18 cellular contexts compared by ENCODE assay signal in the genomic region with DNA sequence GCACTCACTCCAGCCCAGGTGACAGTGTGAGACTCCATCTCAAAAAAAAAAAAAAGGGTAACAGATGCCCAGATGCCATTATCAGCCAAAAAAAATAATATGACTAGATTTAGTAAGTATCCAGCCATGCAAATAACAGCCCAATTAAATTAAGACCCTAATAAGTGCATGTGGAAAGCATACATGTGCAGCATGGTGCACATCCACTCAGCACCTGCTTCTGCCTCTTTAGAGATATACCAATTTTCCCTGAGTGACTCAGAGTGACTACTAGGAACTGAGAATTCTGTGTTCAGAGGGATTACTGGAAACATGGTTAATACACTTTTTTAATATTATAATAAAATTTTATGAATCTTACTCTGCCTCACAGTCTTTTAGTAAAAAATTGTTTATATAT. TPM values are rescaled to one million over a fixed set of nuclear protein-coding genes. Genes with fewer than 3 reads are reported as not detected.
A peak's percentile ranks its signal among the peaks of the same experiment; 100 is the strongest.
DNase-seq lines count a peak whose midpoint lies in the region; TF ChIP-seq lines count a peak whose summit lies in the region.
"Had no signal": no experiment of that assay in that cellular context is flagged by ENCODE, and none has a peak within 500 bp of the region (broad histone marks: within the 10 kb centered on the region; RNA-seq: fewer than 3 reads in every experiment).

No MANE protein-coding gene starts in this region.

- POLR2A ChIA-PET in SK-N-SH (lab: Yijun Ruan, JAX) = no interaction called here
- POLR2A ChIA-PET in PC-9 (lab: Charles Lee; ENCODE audit: unreplicated experiment) = no interaction called here

- CTCF ChIA-PET in SK-N-SH (lab: Yijun Ruan, JAX) (no interaction called here), PC-9 (lab: Charles Lee) (no interaction called here)

- H3K36me3 ChIP-seq in SK-N-SH (replicated peaks in 1 of 2; ENCODE audit: control insufficient read depth in 1 of 2, insufficient read depth in 2 of 2, low read length in 1 of 2) (no peaks in the 10 kb centered on the region), PC-9 (ENCODE audit: low read depth) (no peaks in the 10 kb centered on the region)
- H3K36me3 ChIP-seq: BE2C, HAP-1 had no signal

- H3K4me1 ChIP-seq in SK-N-SH (ENCODE audit: control insufficient read depth in 1 of 2, insufficient read depth in 2 of 2, low read depth in 1 of 2, low read length in 1 of 2) (no peaks in the 10 kb centered on the region), PC-9 (replicated peaks; ENCODE audit: insufficient read depth) (no peaks in the 10 kb centered on the region)
- H3K4me1 ChIP-seq: BE2C, HAP-1 had no signal

- no peak overlapping the region for H3K9ac ChIP-seq in SK-N-SH

- no peaks in the 10 kb centered on the region for H3K79me2 ChIP-seq in SK-N-SH (ENCODE audit: insufficient read depth)
- H3K79me2 ChIP-seq in PC-9 (ENCODE audit: low read depth) = no peaks in the 10 kb centered on the region

- H2AFZ ChIP-seq in SK-N-SH (ENCODE audit: low read depth) (no peak overlapping the region), PC-9 (no peak overlapping the region)

- H3K9me3 ChIP-seq in SK-N-SH (no peaks in the 10 kb centered on the region), PC-9 (ENCODE audit: insufficient read depth, low read depth) (peaks cover 3% of the 10 kb centered on the region)
- H3K9me3 ChIP-seq: BE2C, HAP-1 had no signal

- H3K4me3 ChIP-seq in SK-N-SH (ENCODE audit: low read depth in 2 of 2, low read length in 1 of 2) (no peak overlapping the region), epithelial cell of esophagus (ENCODE audit: low read length) (no peak overlapping the region), PC-9 (no peak overlapping the region)
- H3K4me3 ChIP-seq: GM12878, HAP-1 had no signal

- TF ChIP-seq RAD21 in SK-N-SH (IDR thresholded peaks at IDR 0.05; ENCODE audit: low read length) = no peak

- H3F3A ChIP-seq in SK-N-SH (replicated peaks; ENCODE audit: insufficient read depth) = no peaks in the 10 kb centered on the region
- H3F3A ChIP-seq in PC-9 (ENCODE audit: insufficient read depth, low read depth) = no peaks in the 10 kb centered on the region

- BruUV-seq in PC-9 (replicated peaks; lab: Mats Ljungman, UMichigan) = no TSS peak

- H3K9me2 ChIP-seq in SK-N-SH (no peaks in the 10 kb centered on the region), PC-9 (ENCODE audit: insufficient read depth) (no peaks in the 10 kb centered on the region)

- H3K4me2 ChIP-seq in SK-N-SH (no peak overlapping the region), PC-9 (no peak overlapping the region)

- H3K27ac ChIP-seq in SK-N-SH (ENCODE audit: low read depth in 2 of 2, low read length in 1 of 2) = no peak overlapping the region
- no peak overlapping the region for H3K27ac ChIP-seq in PC-9

- H3K27me3 ChIP-seq in SK-N-SH (ENCODE audit: insufficient read depth) (no peaks in the 10 kb centered on the region), PC-9 (ENCODE audit: insufficient read depth, low read depth) (no peaks in the 10 kb centered on the region)
- H3K27me3 ChIP-seq: BE2C had no signal

- intact Hi-C loops in PC-9 (cut with micrococcal nuclease; ENCODE audit: unreplicated experiment) = no loop called here

- peak in 1 of 2 experiments; percentile 32; a peak in 1 of 4 replicates for TF ChIP-seq EP300 in SK-N-SH (IDR thresholded peaks at IDR 0.05; ENCODE audit: borderline replicate concordance in 1 of 2, low read depth in 1 of 2, low read length in 1 of 2)

- H4K20me1 ChIP-seq in SK-N-SH (ENCODE audit: insufficient read depth) = no peaks in the 10 kb centered on the region
- H4K20me1 ChIP-seq in PC-9 (ENCODE audit: insufficient read depth) = no peaks in the 10 kb centered on the region

- TF ChIP-seq CTCF in SK-N-SH (IDR thresholded peaks at IDR 0.05) (no peak), epithelial cell of esophagus (IDR thresholded peaks at IDR 0.05; ENCODE audit: insufficient read depth, low read depth, low read length, missing control alignments) (no peak), PC-9 (conservative IDR thresholded peaks at IDR 0.05) (no peak)

- peak; percentile 17 for DNase-seq in ELR (ENCODE audit: low read depth)
- DNase-seq in LHCN-M2 (ENCODE audit: low read depth) = peak; percentile 14
- peak; percentile 36 for DNase-seq in SK-N-SH
- DNase-seq in epithelial cell of esophagus (ENCODE audit: low read depth) = peak; percentile 38
- DNase-seq in HCEC 1CT = no peak
- no peak for DNase-seq in PC-9
- no peak for DNase-seq in NCI-H1436 (lab: John Stamatoyannopoulos, UW)
- DNase-seq: ACHN; BE2C; C1 segment of cervical spinal cord; CD4-positive, CD25-positive, alpha-beta regulatory T cell; CD8-positive, alpha-beta memory T cell; COR-L47; DMS 273 treated with DMSO at 0.1 percent for 48 hours; DMS79; KG1 had no signal

TF ChIP-seq in SK-N-SH, 30 proteins besides CTCF, POLR2A, EP300 and RAD21:
- TF ChIP-seq MXI1 (IDR thresholded peaks at IDR 0.05; ENCODE audit: low read depth, low read length) (no peak; the same call in 1 of the 2 replicates), MEF2A (IDR thresholded peaks at IDR 0.05; ENCODE audit: borderline replicate concordance, low read depth) (no peak), RCOR1 (IDR thresholded peaks at IDR 0.05; ENCODE audit: low read length) (no peak; the same call in 1 of the 2 replicates), TCF12 (IDR thresholded peaks at IDR 0.05) (no peak), TAF1 (IDR thresholded peaks at IDR 0.05; ENCODE audit: borderline replicate concordance, low read depth, low read length) (no peak), FOSL2 (IDR thresholded peaks at IDR 0.05; ENCODE audit: borderline replicate concordance, low read depth) (no peak), JUND (IDR thresholded peaks at IDR 0.05) (no peak), TEAD4 (IDR thresholded peaks at IDR 0.05; ENCODE audit: borderline replicate concordance, insufficient read depth) (no peak), YY1 (IDR thresholded peaks at IDR 0.05; ENCODE audit: low read depth) (no peak), RFX5 (IDR thresholded peaks at IDR 0.05; ENCODE audit: low read length) (no peak)
- TF ChIP-seq, protein P1, sequence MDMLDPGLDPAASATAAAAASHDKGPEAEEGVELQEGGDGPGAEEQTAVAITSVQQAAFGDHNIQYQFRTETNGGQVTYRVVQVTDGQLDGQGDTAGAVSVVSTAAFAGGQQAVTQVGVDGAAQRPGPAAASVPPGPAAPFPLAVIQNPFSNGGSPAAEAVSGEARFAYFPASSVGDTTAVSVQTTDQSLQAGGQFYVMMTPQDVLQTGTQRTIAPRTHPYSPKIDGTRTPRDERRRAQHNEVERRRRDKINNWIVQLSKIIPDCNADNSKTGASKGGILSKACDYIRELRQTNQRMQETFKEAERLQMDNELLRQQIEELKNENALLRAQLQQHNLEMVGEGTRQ (IDR thresholded peaks at IDR 0.05; ENCODE audit: borderline replicate concordance, low read depth, low read length) = no peak
- TF ChIP-seq, protein P2, sequence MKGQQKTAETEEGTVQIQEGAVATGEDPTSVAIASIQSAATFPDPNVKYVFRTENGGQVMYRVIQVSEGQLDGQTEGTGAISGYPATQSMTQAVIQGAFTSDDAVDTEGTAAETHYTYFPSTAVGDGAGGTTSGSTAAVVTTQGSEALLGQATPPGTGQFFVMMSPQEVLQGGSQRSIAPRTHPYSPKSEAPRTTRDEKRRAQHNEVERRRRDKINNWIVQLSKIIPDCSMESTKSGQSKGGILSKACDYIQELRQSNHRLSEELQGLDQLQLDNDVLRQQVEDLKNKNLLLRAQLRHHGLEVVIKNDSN (IDR thresholded peaks at IDR 0.05; ENCODE audit: borderline replicate concordance, low read depth) = no peak
- TF ChIP-seq, protein P3, sequence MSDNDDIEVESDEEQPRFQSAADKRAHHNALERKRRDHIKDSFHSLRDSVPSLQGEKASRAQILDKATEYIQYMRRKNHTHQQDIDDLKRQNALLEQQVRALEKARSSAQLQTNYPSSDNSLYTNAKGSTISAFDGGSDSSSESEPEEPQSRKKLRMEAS (IDR thresholded peaks at IDR 0.05; ENCODE audit: low read depth) = no peak

RNA-seq across cellular contexts. Expression of a gene that starts 29.8 kb away (rescaled TPM):
- 13.1 and 16.3 TPM in 2 replicates for total RNA-seq in LHCN-M2 (2014; rRNA removed)
- 3.8 TPM for polyA plus RNA-seq in LHCN-M2 (2012)
- polyA plus RNA-seq in SK-N-SH (2012; rRNA removed) = 1.8 and 3.1 TPM in 2 replicates
- polyA plus RNA-seq in SK-N-SH (2012; cell fraction: cytosol; rRNA removed) = 2.6 and 2.8 TPM in 2 replicates
- 2.0 and 3.9 TPM in 2 replicates for polyA plus RNA-seq in SK-N-SH (2012; cell fraction: nucleus; rRNA removed)
- 11.9 and 13.0 TPM in 2 replicates for total RNA-seq in PC-9 (2021)

RNA-seq across cellular contexts. Expression of a gene that starts 41.9 kb away (rescaled TPM):
- total RNA-seq in LHCN-M2 (2014; rRNA removed) (2.4 and 4.5 TPM in 2 replicates), PC-9 (2021) (1.9 and 2.4 TPM in 2 replicates)
- 0.53 TPM for polyA plus RNA-seq in LHCN-M2 (2012)
- polyA plus RNA-seq in SK-N-SH (2012; rRNA removed) = 0.37 and 0.38 TPM in 2 replicates
- polyA plus RNA-seq in SK-N-SH (2012; cell fraction: cytosol; rRNA removed) = 0.68 and 0.73 TPM in 2 replicates
- polyA plus RNA-seq in SK-N-SH (2012; cell fraction: nucleus; rRNA removed) = 0.27 and 0.46 TPM in 2 replicates

Comparison
In these comparisons a context has a peak if more than half of its experiments do, and no peak if none do; other contexts are left out.
1. DNase-seq: peak in ELR (single experiment), LHCN-M2 (single experiment), SK-N-SH (single experiment) and epithelial cell of esophagus (single experiment); none in HCEC 1CT (single experiment), PC-9 (0 of 2) and NCI-H1436 (single experiment).